In genomic region chr16:48909231-48909630, GRCh38 we compare ENCODE assay signal across 10 cellular contexts.
"Had no signal": no experiment of that assay in that cellular context is flagged by ENCODE, and none has a peak within 500 bp of the region (broad histone marks: within the 10 kb centered on the region; RNA-seq: fewer than 3 reads in every experiment).

No MANE protein-coding gene starts in this region.

- H3K4me3 Mint-ChIP-seq: HFFc6 had no signal

- H2AFZ ChIP-seq: GM23248 had no signal

- H3K9ac ChIP-seq: GM23248 had no signal

- ATAC-seq: HCT116, HepG2, K562 had no signal

- H3K4me1 ChIP-seq: HAP-1 had no signal

- H3K27ac ChIP-seq: GM23248, HL-60 had no signal

- H3K4me3 ChIP-seq: GM23248, HAP-1, K562 had no signal

- H3K36me3 ChIP-seq: HAP-1 had no signal

- H3K27ac Mint-ChIP-seq: HFFc6 had no signal

- H3K9me3 ChIP-seq: HAP-1 had no signal

- DNase-seq: GM23248, GOT3, H7, HFFc6, KG1 had no signal
